ENCODE assay signal across 8 cellular contexts in genomic region chr15:88450125-88450798, GRCh38. TPM values are rescaled to one million over a fixed set of nuclear protein-coding genes. Genes with fewer than 3 reads are reported as not detected.
A peak's percentile ranks its signal among the peaks of the same experiment; 100 is the strongest.
DNase-seq lines count a peak whose midpoint lies in the region; ATAC-seq, FAIRE-seq and TF ChIP-seq lines count a peak whose summit lies in the region.

No MANE protein-coding gene starts in this region.

- H3K4me1 Mint-ChIP-seq in activated CD4-positive, alpha-beta memory T cell treated with anti-CD3 and anti-CD28 coated beads for 36 hours (ENCODE audit: low read depth) = peaks cover 6% of the 10 kb centered on the region
- peaks cover 2 to 13% (median 8%) of the 10 kb centered on the region in 7 donors for H3K4me1 Mint-ChIP-seq in naive thymus-derived CD4-positive, alpha-beta T cell

- POLR2A ChIA-PET in activated CD4-positive, alpha-beta memory T cell treated with anti-CD3 and anti-CD28 coated beads for 36 hours (lab: Charles Lee) = no interaction called here
- POLR2A ChIA-PET in endothelial cell of umbilical vein (lab: Charles Lee) = no interaction called here
- POLR2A ChIA-PET in naive thymus-derived CD4-positive, alpha-beta T cell (lab: Charles Lee) = no interaction called here

- intact Hi-C loops in activated CD4-positive, alpha-beta memory T cell treated with anti-CD3 and anti-CD28 coated beads for 36 hours (cut with micrococcal nuclease) = loop anchor here (1.0 to 10.0 kb wide), 2 partner anchors 115 to 206 kb away; no protein-coding TSS in a partner anchor
- intact Hi-C loops in endothelial cell of umbilical vein (cut with micrococcal nuclease) = loop anchor here (1.0 to 10.0 kb wide), 3 partner anchors 115 to 206 kb away; no protein-coding TSS in a partner anchor
- intact Hi-C loops in naive thymus-derived CD4-positive, alpha-beta T cell (cut with micrococcal nuclease) = loop anchor here in 1 of 2 donors (10.0 kb wide), 1 partner anchor 205 kb away; no protein-coding TSS in a partner anchor

- H3K27ac ChIP-seq in endothelial cell of umbilical vein (ENCODE audit: insufficient read depth, low read depth, low read length) = no peak overlapping the region
- H3K27ac ChIP-seq in naive thymus-derived CD4-positive, alpha-beta T cell (ENCODE audit: low read depth, low read length) = no peak overlapping the region

- H4K20me1 ChIP-seq in endothelial cell of umbilical vein (replicated peaks; ENCODE audit: control insufficient read depth, extremely low read depth, insufficient read depth, low read length) = no peaks in the 10 kb centered on the region

- ATAC-seq in HG02610 (IDR thresholded peaks at IDR 0.05; ENCODE audit: unreplicated experiment) (peak; percentile 47), GM18517 (IDR thresholded peaks at IDR 0.05; ENCODE audit: unreplicated experiment) (no peak)
- peak; percentile 67 for ATAC-seq in naive thymus-derived CD4-positive, alpha-beta T cell

- peaks cover 14% of the 10 kb centered on the region for H3K4me1 ChIP-seq in endothelial cell of umbilical vein (ENCODE audit: control insufficient read depth, extremely low read depth, insufficient read depth, low read length)
- no peaks in the 10 kb centered on the region for H3K4me1 ChIP-seq in naive thymus-derived CD4-positive, alpha-beta T cell (ENCODE audit: control insufficient read depth in 2 of 2, insufficient read depth in 2 of 2, low read length in 2 of 2)

- CTCF ChIA-PET in activated CD4-positive, alpha-beta memory T cell treated with anti-CD3 and anti-CD28 coated beads for 36 hours (lab: Charles Lee) = interaction anchor here (0.5 to 5.4 kb wide), 21 partner anchors 16 to 303 kb away, joined by 3 to 38 read pairs (median 3); partner anchors contain the start of genes MRPL46 and MRPS11
- CTCF ChIA-PET in endothelial cell of umbilical vein (lab: Charles Lee) = interaction anchor here (0.6 to 2.3 kb wide), 14 partner anchors 9 to 207 kb away, joined by 3 to 10 read pairs (median 4); partner anchors contain the start of genes MRPL46 and MRPS11
- CTCF ChIA-PET in naive thymus-derived CD4-positive, alpha-beta T cell (lab: Charles Lee) = interaction anchor here (0.7 to 1.2 kb wide), 2 partner anchors 12 to 890 kb away, joined by 3 read pairs; no protein-coding TSS in a partner anchor

- H3K27me3 ChIP-seq in endothelial cell of umbilical vein (ENCODE audit: control insufficient read depth in 2 of 2, insufficient read depth in 2 of 2, low read length in 2 of 2) = no peaks in the 10 kb centered on the region
- no peaks in the 10 kb centered on the region for H3K27me3 ChIP-seq in naive thymus-derived CD4-positive, alpha-beta T cell (ENCODE audit: control insufficient read depth in 2 of 2, insufficient read depth in 2 of 2, low read length in 2 of 2)

- peak; percentile 80 to 83 for TF ChIP-seq CTCF in endothelial cell of umbilical vein (IDR thresholded peaks at IDR 0.05; ENCODE audit: extremely low read depth in 1 of 2, insufficient read depth in 1 of 2, low read depth in 1 of 2, low read length in 2 of 2)

- H3K9me3 Mint-ChIP-seq in activated CD4-positive, alpha-beta memory T cell treated with anti-CD3 and anti-CD28 coated beads for 36 hours = no peaks in the 10 kb centered on the region
- peaks cover 0 to 2% (median 0%) of the 10 kb centered on the region in 11 donors for H3K9me3 Mint-ChIP-seq in naive thymus-derived CD4-positive, alpha-beta T cell

- no peak overlapping the region for H3K4me3 Mint-ChIP-seq in activated CD4-positive, alpha-beta memory T cell treated with anti-CD3 and anti-CD28 coated beads for 36 hours
- peak overlapping the region in 3 of 10 donors; percentile 7 to 30 (median 22) for H3K4me3 Mint-ChIP-seq in naive thymus-derived CD4-positive, alpha-beta T cell

- no peaks in the 10 kb centered on the region for H3K79me2 ChIP-seq in endothelial cell of umbilical vein (ENCODE audit: control insufficient read depth, insufficient read depth, low read length)

- TF ChIP-seq POLR2A in endothelial cell of umbilical vein (IDR thresholded peaks at IDR 0.05; ENCODE audit: low read depth, low read length) = no peak

- no TSS peak for BruUV-seq in endothelial cell of umbilical vein (replicated peaks; lab: Mats Ljungman, UMichigan)

- no peaks in the 10 kb centered on the region for H3K36me3 ChIP-seq in endothelial cell of umbilical vein (ENCODE audit: control insufficient read depth in 2 of 2, extremely low read depth in 1 of 2, insufficient read depth in 2 of 2, low read length in 2 of 2)
- no peaks in the 10 kb centered on the region for H3K36me3 ChIP-seq in naive thymus-derived CD4-positive, alpha-beta T cell (ENCODE audit: control insufficient read depth in 2 of 3, insufficient read depth in 3 of 3, low read length in 3 of 3)

- no peaks in the 10 kb centered on the region for H3K9me3 ChIP-seq in endothelial cell of umbilical vein (replicated peaks; ENCODE audit: control insufficient read depth, insufficient read depth, low read length)
- H3K9me3 ChIP-seq in naive thymus-derived CD4-positive, alpha-beta T cell (ENCODE audit: control insufficient read depth in 2 of 3, low read length in 3 of 3) = no peaks in the 10 kb centered on the region

- dilution Hi-C loops in endothelial cell of umbilical vein (cut with MboI; ENCODE audit: extremely low pct_ligation_motif_present, low sequenced_read_pairs) = no loop called here

- H3K27ac Mint-ChIP-seq in activated CD4-positive, alpha-beta memory T cell treated with anti-CD3 and anti-CD28 coated beads for 36 hours = no peak overlapping the region
- no peak overlapping the region for H3K27ac Mint-ChIP-seq in naive thymus-derived CD4-positive, alpha-beta T cell

- H3K9me1 ChIP-seq in endothelial cell of umbilical vein (replicated peaks; ENCODE audit: control insufficient read depth, extremely low read depth, insufficient read depth, low read length) = no peaks in the 10 kb centered on the region

- peaks cover 9% of the 10 kb centered on the region for H3K27me3 Mint-ChIP-seq in activated CD4-positive, alpha-beta memory T cell treated with anti-CD3 and anti-CD28 coated beads for 36 hours
- H3K27me3 Mint-ChIP-seq in naive thymus-derived CD4-positive, alpha-beta T cell = peaks cover 0 to 14% (median 8%) of the 10 kb centered on the region in 5 donors

- FAIRE-seq in endothelial cell of umbilical vein (lab: Jason Lieb, UNC) = peak; percentile 75

- no peaks in the 10 kb centered on the region for H3K36me3 Mint-ChIP-seq in activated CD4-positive, alpha-beta memory T cell treated with anti-CD3 and anti-CD28 coated beads for 36 hours
- no peaks in the 10 kb centered on the region for H3K36me3 Mint-ChIP-seq in naive thymus-derived CD4-positive, alpha-beta T cell

- DNase-seq in ELR (ENCODE audit: low read depth) (peak; percentile 75), NCI-H510A (lab: John Stamatoyannopoulos, UW) (peak; percentile 11), endothelial cell of umbilical vein (ENCODE audit: low read depth, low spot score) (peak; percentile 61), superior temporal gyrus (ENCODE audit: extremely low spot score) (peak; percentile 84)
- peak; percentile 85 for DNase-seq in activated CD4-positive, alpha-beta memory T cell treated with anti-CD3 and anti-CD28 coated beads for 36 hours
- peak; percentile 21 to 72 (median 44) for DNase-seq in naive thymus-derived CD4-positive, alpha-beta T cell

- H3K9ac ChIP-seq in endothelial cell of umbilical vein (replicated peaks; ENCODE audit: extremely low read depth, insufficient read depth, low read length) = no peak overlapping the region

- no peak overlapping the region for H3K4me3 ChIP-seq in endothelial cell of umbilical vein (replicated peaks in 1 of 3; ENCODE audit: insufficient read depth in 1 of 3, low read depth in 1 of 3, low read length in 3 of 3)
- no peak overlapping the region for H3K4me3 ChIP-seq in naive thymus-derived CD4-positive, alpha-beta T cell (ENCODE audit: low read length)

- no peak overlapping the region for H2AFZ ChIP-seq in endothelial cell of umbilical vein (ENCODE audit: low read depth, low read length)

- no peak overlapping the region for H3K4me2 ChIP-seq in endothelial cell of umbilical vein (ENCODE audit: insufficient read depth, low read length)

TF ChIP-seq in endothelial cell of umbilical vein, 7 proteins besides CTCF, POLR2A, EP300 and RAD21 (continues in another document):
- TF ChIP-seq POLR2AphosphoS5 (IDR thresholded peaks at IDR 0.05; ENCODE audit: insufficient read depth, low read depth, low read length) (no peak), EZH2 (IDR thresholded peaks at IDR 0.05; ENCODE audit: borderline replicate concordance, low read depth, low read length, severe bottlenecking) (no peak), MYC (IDR thresholded peaks at IDR 0.05; ENCODE audit: low read depth, low read length) (no peak), JUN (IDR thresholded peaks at IDR 0.05; ENCODE audit: borderline replicate concordance, insufficient read depth, insufficient read length, low read depth) (no peak), GATA2 (IDR thresholded peaks at IDR 0.05; ENCODE audit: insufficient read depth, insufficient read length, low read depth, low read length) (no peak)

RNA-seq across cellular contexts. Expression of gene MRPL46, which starts 16.9 kb away (rescaled TPM):
- total RNA-seq in activated CD4-positive, alpha-beta memory T cell treated with anti-CD3 and anti-CD28 coated beads for 36 hours = 10 to 100 TPM; 29.6 to 34.2 TPM
- total RNA-seq in endothelial cell of umbilical vein = 27.9 and 30.9 TPM in 2 replicates
- polyA plus RNA-seq in endothelial cell of umbilical vein = 21.6 and 24.5 TPM in 2 replicates
- polyA plus RNA-seq in endothelial cell of umbilical vein (2011; cell fraction: cytosol; rRNA removed) = 35.5 and 39.3 TPM in 2 replicates
- 19.9 and 23.2 TPM in 2 replicates for polyA plus RNA-seq in endothelial cell of umbilical vein (2011; cell fraction: nucleus; rRNA removed)
- 25.7 and 30.2 TPM in 2 replicates for polyA plus RNA-seq in endothelial cell of umbilical vein (2012)
- polyA minus RNA-seq in endothelial cell of umbilical vein = 11.0 and 12.1 TPM in 2 replicates
- polyA minus RNA-seq in endothelial cell of umbilical vein (2011; cell fraction: cytosol; rRNA and poly(A)+ RNA removed) = 12.5 TPM
- 18.4 and 22.1 TPM in 2 replicates for polyA minus RNA-seq in endothelial cell of umbilical vein (2011; cell fraction: nucleus; rRNA and poly(A)+ RNA removed)
- total RNA-seq in naive thymus-derived CD4-positive, alpha-beta T cell = 10 to 100 TPM in 4 of 5 experiments, 1 to 10 TPM in 1; 9.2 to 32.1 (median 28.5) TPM
- 10 to 100 TPM; 54.4 to 74.3 TPM for polyA plus RNA-seq in naive thymus-derived CD4-positive, alpha-beta T cell

RNA-seq across cellular contexts. Expression of gene MRPS11, which starts 17.2 kb away (rescaled TPM):
- 10 to 100 TPM; 54.9 to 56.4 TPM for total RNA-seq in activated CD4-positive, alpha-beta memory T cell treated with anti-CD3 and anti-CD28 coated beads for 36 hours
- 66.3 and 71.7 TPM in 2 replicates for total RNA-seq in endothelial cell of umbilical vein
- polyA plus RNA-seq in endothelial cell of umbilical vein = 97.9 and 111 TPM in 2 replicates
- polyA plus RNA-seq in endothelial cell of umbilical vein (2011; cell fraction: cytosol; rRNA removed) = 135 and 140 TPM in 2 replicates
- polyA plus RNA-seq in endothelial cell of umbilical vein (2011; cell fraction: nucleus; rRNA removed) = 53.4 and 66.0 TPM in 2 replicates
- polyA plus RNA-seq in endothelial cell of umbilical vein (2012) = 59.9 and 80.2 TPM in 2 replicates
- polyA minus RNA-seq in endothelial cell of umbilical vein = 31.1 and 47.0 TPM in 2 replicates
- polyA minus RNA-seq in endothelial cell of umbilical vein (2011; cell fraction: cytosol; rRNA and poly(A)+ RNA removed) = 55.4 TPM
- 16.1 and 20.7 TPM in 2 replicates for polyA minus RNA-seq in endothelial cell of umbilical vein (2011; cell fraction: nucleus; rRNA and poly(A)+ RNA removed)
- total RNA-seq in naive thymus-derived CD4-positive, alpha-beta T cell = 10 to 100 TPM; 12.8 to 55.7 (median 24.0) TPM
- 10 to 100 TPM; 66.7 to 77.6 TPM for polyA plus RNA-seq in naive thymus-derived CD4-positive, alpha-beta T cell

Comparison
In these comparisons a context has a peak if more than half of its experiments do, and no peak if none do; other contexts are left out.
1. DNase-seq: peak in every context shown above with its lines; median percentile 85 in activated CD4-positive, alpha-beta memory T cell treated with anti-CD3 and anti-CD28 coated beads for 36 hours; 84 in superior temporal gyrus; 75 in ELR; 61 in endothelial cell of umbilical vein; 44 in naive thymus-derived CD4-positive, alpha-beta T cell; 11 in NCI-H510A.